ENCODE assay signal across 1 cellular context in the genomic region with DNA sequence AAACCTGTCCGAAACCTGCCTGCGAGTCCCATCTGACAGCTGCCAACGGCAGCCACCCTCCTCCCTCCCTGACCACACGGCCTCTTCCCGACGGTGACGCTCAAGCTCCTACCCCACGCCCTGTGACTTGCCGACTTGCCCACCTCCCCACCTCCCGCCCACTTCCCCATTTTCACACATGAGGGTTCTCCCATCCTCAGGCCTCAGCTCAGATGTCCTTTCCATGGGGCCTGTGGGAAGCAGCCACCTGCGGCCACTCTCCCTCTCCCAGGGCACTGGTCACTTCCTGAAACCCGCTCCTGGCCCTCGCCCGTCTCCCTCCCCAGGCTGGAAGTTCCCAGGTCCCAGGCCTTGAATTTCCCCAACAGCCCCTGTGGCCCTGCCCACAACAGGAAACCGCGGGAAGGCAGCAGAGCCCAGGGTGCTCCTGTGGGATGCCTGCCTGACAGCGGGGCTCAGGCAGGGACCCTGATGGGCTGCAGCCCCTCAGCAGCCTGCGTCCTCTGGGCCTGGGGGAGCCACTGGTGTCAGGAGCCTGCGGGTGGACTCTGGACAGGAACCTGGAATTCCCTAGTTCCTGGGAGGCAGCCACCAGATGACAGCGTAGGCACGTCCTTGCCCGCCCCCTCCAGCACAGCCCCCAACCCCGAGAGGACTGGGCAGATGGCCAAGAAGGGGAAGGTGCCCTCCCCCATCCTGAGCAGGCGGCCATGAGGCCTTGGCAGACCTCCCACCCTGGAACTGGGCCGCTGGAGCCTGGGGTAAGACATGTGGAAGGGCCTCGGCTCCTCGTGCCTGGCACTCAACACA.
A peak's percentile ranks its signal among the peaks of the same experiment; 100 is the strongest.
TF ChIP-seq lines count a peak whose summit lies in the region.

No MANE protein-coding gene starts in this region.

TF ChIP-seq in HepG2, 621 proteins besides CTCF, POLR2A, EP300 and RAD21 (continued from another document and continues in another):
- TF ChIP-seq, protein P1, sequence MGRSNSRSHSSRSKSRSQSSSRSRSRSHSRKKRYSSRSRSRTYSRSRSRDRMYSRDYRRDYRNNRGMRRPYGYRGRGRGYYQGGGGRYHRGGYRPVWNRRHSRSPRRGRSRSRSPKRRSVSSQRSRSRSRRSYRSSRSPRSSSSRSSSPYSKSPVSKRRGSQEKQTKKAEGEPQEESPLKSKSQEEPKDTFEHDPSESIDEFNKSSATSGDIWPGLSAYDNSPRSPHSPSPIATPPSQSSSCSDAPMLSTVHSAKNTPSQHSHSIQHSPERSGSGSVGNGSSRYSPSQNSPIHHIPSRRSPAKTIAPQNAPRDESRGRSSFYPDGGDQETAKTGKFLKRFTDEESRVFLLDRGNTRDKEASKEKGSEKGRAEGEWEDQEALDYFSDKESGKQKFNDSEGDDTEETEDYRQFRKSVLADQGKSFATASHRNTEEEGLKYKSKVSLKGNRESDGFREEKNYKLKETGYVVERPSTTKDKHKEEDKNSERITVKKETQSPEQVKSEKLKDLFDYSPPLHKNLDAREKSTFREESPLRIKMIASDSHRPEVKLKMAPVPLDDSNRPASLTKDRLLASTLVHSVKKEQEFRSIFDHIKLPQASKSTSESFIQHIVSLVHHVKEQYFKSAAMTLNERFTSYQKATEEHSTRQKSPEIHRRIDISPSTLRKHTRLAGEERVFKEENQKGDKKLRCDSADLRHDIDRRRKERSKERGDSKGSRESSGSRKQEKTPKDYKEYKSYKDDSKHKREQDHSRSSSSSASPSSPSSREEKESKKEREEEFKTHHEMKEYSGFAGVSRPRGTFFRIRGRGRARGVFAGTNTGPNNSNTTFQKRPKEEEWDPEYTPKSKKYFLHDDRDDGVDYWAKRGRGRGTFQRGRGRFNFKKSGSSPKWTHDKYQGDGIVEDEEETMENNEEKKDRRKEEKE (IDR thresholded peaks at IDR 0.05) = no peak
- no peak for TF ChIP-seq THYN1 (CRISPR knock-in tag; IDR thresholded peaks at IDR 0.05; ENCODE audit: borderline replicate concordance, low read depth)
- TF ChIP-seq AHDC1 (CRISPR knock-in tag; IDR thresholded peaks at IDR 0.05; ENCODE audit: borderline replicate concordance) = no peak
- no peak for TF ChIP-seq U2AF2 (IDR thresholded peaks at IDR 0.05; ENCODE audit: low read depth, low read length)
- no peak for TF ChIP-seq ZNF562 (CRISPR knock-in tag; IDR thresholded peaks at IDR 0.05; ENCODE audit: borderline replicate concordance)
- TF ChIP-seq ZNF253 (CRISPR knock-in tag; IDR thresholded peaks at IDR 0.05; ENCODE audit: borderline replicate concordance) = no peak
- TF ChIP-seq, protein P2, sequence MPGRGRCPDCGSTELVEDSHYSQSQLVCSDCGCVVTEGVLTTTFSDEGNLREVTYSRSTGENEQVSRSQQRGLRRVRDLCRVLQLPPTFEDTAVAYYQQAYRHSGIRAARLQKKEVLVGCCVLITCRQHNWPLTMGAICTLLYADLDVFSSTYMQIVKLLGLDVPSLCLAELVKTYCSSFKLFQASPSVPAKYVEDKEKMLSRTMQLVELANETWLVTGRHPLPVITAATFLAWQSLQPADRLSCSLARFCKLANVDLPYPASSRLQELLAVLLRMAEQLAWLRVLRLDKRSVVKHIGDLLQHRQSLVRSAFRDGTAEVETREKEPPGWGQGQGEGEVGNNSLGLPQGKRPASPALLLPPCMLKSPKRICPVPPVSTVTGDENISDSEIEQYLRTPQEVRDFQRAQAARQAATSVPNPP (CRISPR knock-in tag; IDR thresholded peaks at IDR 0.05) = no peak
- no peak for TF ChIP-seq IKZF1 (IDR thresholded peaks at IDR 0.05)
- no peak for TF ChIP-seq ZNF513 (CRISPR knock-in tag; conservative IDR thresholded peaks at IDR 0.05)
- no peak for TF ChIP-seq DDIT3 (CRISPR knock-in tag; IDR thresholded peaks at IDR 0.05)
- TF ChIP-seq ZNF777 (CRISPR knock-in tag; IDR thresholded peaks at IDR 0.05) = peak; percentile 40
- TF ChIP-seq, protein P3, sequence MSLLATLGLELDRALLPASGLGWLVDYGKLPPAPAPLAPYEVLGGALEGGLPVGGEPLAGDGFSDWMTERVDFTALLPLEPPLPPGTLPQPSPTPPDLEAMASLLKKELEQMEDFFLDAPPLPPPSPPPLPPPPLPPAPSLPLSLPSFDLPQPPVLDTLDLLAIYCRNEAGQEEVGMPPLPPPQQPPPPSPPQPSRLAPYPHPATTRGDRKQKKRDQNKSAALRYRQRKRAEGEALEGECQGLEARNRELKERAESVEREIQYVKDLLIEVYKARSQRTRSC (CRISPR knock-in tag; IDR thresholded peaks at IDR 0.05; ENCODE audit: low read depth) = no peak
- TF ChIP-seq ZNF251 (CRISPR knock-in tag; IDR thresholded peaks at IDR 0.05) = no peak
- no peak for TF ChIP-seq TBX3 (IDR thresholded peaks at IDR 0.05; ENCODE audit: borderline replicate concordance)
- TF ChIP-seq ZFY (CRISPR knock-in tag; IDR thresholded peaks at IDR 0.05) = peak; percentile 53; the same call in 1 of the 2 replicates
- no peak for TF ChIP-seq ZNF496 (CRISPR knock-in tag; IDR thresholded peaks at IDR 0.05; ENCODE audit: insufficient replicate concordance)
- TF ChIP-seq LCORL (IDR thresholded peaks at IDR 0.05) = no peak
- no peak for TF ChIP-seq LCORL (CRISPR knock-in tag; IDR thresholded peaks at IDR 0.05)
- no peak for TF ChIP-seq TRIM22 (IDR thresholded peaks at IDR 0.05)
- no peak for TF ChIP-seq PHF8 (CRISPR knock-in tag; IDR thresholded peaks at IDR 0.05)
- TF ChIP-seq CBX1 (IDR thresholded peaks at IDR 0.05; ENCODE audit: low read depth) = no peak
- 0 out of 2 replicates have a peak, but pooled peaks have one; percentile 36 for TF ChIP-seq ZIK1 (CRISPR knock-in tag; IDR thresholded peaks at IDR 0.05; ENCODE audit: borderline replicate concordance, low read depth)
- TF ChIP-seq GABPA (IDR thresholded peaks at IDR 0.05; ENCODE audit: low read depth, low read length) = no peak
- TF ChIP-seq GABPA (CRISPR knock-in tag; IDR thresholded peaks at IDR 0.05; ENCODE audit: low read depth) = peak; percentile 36
- TF ChIP-seq NR2F1 (CRISPR knock-in tag; IDR thresholded peaks at IDR 0.05) = no peak
- no peak for TF ChIP-seq MBNL3 (CRISPR knock-in tag; conservative IDR thresholded peaks at IDR 0.05)
- TF ChIP-seq ZNF501 (CRISPR knock-in tag; IDR thresholded peaks at IDR 0.05) = no peak; the same call in 1 of the 2 replicates
- TF ChIP-seq ZNF773 (CRISPR knock-in tag; IDR thresholded peaks at IDR 0.05; ENCODE audit: borderline replicate concordance) = no peak
- TF ChIP-seq NFE2L1 (CRISPR knock-in tag; IDR thresholded peaks at IDR 0.05; ENCODE audit: borderline replicate concordance) = no peak
- TF ChIP-seq ISX (CRISPR knock-in tag; conservative IDR thresholded peaks at IDR 0.05) = no peak
- TF ChIP-seq FOSL1 (CRISPR knock-in tag; IDR thresholded peaks at IDR 0.05; ENCODE audit: borderline replicate concordance) = no peak
- no peak for TF ChIP-seq RBFOX2 (IDR thresholded peaks at IDR 0.05; ENCODE audit: low read depth, low read length)
- no peak for TF ChIP-seq FIP1L1 (IDR thresholded peaks at IDR 0.05; ENCODE audit: borderline replicate concordance, insufficient read depth, low read depth, low read length)
- TF ChIP-seq ZNF12 (CRISPR knock-in tag; IDR thresholded peaks at IDR 0.05) = no peak
- TF ChIP-seq, protein P4, sequence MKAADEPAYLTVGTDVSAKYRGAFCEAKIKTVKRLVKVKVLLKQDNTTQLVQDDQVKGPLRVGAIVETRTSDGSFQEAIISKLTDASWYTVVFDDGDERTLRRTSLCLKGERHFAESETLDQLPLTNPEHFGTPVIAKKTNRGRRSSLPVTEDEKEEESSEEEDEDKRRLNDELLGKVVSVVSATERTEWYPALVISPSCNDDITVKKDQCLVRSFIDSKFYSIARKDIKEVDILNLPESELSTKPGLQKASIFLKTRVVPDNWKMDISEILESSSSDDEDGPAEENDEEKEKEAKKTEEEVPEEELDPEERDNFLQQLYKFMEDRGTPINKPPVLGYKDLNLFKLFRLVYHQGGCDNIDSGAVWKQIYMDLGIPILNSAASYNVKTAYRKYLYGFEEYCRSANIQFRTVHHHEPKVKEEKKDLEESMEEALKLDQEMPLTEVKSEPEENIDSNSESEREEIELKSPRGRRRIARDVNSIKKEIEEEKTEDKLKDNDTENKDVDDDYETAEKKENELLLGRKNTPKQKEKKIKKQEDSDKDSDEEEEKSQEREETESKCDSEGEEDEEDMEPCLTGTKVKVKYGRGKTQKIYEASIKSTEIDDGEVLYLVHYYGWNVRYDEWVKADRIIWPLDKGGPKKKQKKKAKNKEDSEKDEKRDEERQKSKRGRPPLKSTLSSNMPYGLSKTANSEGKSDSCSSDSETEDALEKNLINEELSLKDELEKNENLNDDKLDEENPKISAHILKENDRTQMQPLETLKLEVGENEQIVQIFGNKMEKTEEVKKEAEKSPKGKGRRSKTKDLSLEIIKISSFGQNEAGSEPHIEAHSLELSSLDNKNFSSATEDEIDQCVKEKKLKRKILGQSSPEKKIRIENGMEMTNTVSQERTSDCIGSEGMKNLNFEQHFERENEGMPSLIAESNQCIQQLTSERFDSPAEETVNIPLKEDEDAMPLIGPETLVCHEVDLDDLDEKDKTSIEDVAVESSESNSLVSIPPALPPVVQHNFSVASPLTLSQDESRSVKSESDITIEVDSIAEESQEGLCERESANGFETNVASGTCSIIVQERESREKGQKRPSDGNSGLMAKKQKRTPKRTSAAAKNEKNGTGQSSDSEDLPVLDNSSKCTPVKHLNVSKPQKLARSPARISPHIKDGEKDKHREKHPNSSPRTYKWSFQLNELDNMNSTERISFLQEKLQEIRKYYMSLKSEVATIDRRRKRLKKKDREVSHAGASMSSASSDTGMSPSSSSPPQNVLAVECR (CRISPR knock-in tag; IDR thresholded peaks at IDR 0.05; ENCODE audit: borderline replicate concordance) = no peak
- TF ChIP-seq POLR2AphosphoS5 (IDR thresholded peaks at IDR 0.05; ENCODE audit: low read depth, low read length) = no peak
- TF ChIP-seq ZNF460 (CRISPR knock-in tag; IDR thresholded peaks at IDR 0.05; ENCODE audit: borderline replicate concordance) = no peak
- peak; percentile 62; the same call in 1 of the 2 replicates for TF ChIP-seq DPF2 (CRISPR knock-in tag; IDR thresholded peaks at IDR 0.05; ENCODE audit: borderline replicate concordance, low read depth)
- TF ChIP-seq HES4 (CRISPR knock-in tag; IDR thresholded peaks at IDR 0.05; ENCODE audit: borderline replicate concordance) = no peak
- TF ChIP-seq, protein P5, sequence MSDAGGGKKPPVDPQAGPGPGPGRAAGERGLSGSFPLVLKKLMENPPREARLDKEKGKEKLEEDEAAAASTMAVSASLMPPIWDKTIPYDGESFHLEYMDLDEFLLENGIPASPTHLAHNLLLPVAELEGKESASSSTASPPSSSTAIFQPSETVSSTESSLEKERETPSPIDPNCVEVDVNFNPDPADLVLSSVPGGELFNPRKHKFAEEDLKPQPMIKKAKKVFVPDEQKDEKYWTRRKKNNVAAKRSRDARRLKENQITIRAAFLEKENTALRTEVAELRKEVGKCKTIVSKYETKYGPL (CRISPR knock-in tag; IDR thresholded peaks at IDR 0.05) = no peak
